Comparison of ENCODE assay signal across 15 cellular contexts in the genomic region with DNA sequence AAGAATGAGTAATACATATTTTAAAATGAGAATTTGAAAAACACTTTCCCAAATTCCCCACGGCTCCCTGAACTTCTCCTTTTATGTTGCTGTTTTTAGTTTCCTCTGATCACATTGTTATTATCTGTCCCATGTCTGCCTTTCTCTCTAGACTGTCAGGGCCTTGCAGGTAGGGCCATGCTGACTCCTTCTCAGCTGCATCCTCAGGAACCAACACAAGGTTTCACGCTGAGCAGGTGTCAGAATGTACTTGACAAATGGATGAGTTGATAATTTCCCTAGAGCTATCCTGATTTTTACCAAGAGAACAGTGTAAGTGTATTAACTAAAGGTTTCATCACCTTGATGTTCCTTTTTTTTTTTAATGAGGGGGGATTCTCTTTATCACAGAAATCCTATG.
DNase-seq lines count a peak whose midpoint lies in the region; ATAC-seq and TF ChIP-seq lines count a peak whose summit lies in the region.
"Had no signal": no experiment of that assay in that cellular context is flagged by ENCODE, and none has a peak within 500 bp of the region (broad histone marks: within the 10 kb centered on the region; RNA-seq: fewer than 3 reads in every experiment).

No MANE protein-coding gene starts in this region.

- H3F3A ChIP-seq in OCI-LY1 (ENCODE audit: insufficient read depth, low read length): no peaks in the 10 kb centered on the region

- peak overlapping the region; percentile 5 for H3K27ac Mint-ChIP-seq in CD8-positive, alpha-beta T cell

- no peak for DNase-seq in CD8-positive, alpha-beta T cell
- DNase-seq in hepatic stellate cell (ENCODE audit: low spot score) (no peak), GM19238 (ENCODE audit: insufficient read length, low spot score) (no peak)
- DNase-seq: activated CD4-positive, CD25-positive, alpha-beta regulatory T cell; heart right ventricle; NCI-H1105; NCI-H226; stimulated activated CD4-positive, alpha-beta T cell treated with anti-CD3 and anti-CD28 coated beads, Interleukin-15, amount 100 ng/mL, for 24 hours had no signal

- H3K9me2 ChIP-seq in OCI-LY1 (ENCODE audit: low read depth, low read length): no peaks in the 10 kb centered on the region

- H3K36me3 Mint-ChIP-seq in CD8-positive, alpha-beta T cell: peaks cover 36% of the 10 kb centered on the region

- peaks cover 27% of the 10 kb centered on the region for H3K79me2 ChIP-seq in OCI-LY1 (ENCODE audit: insufficient read depth, low read length)

- H3K27me3 Mint-ChIP-seq in CD8-positive, alpha-beta T cell (ENCODE audit: low read depth): no peaks in the 10 kb centered on the region

- no peak overlapping the region for H2AFZ ChIP-seq in OCI-LY1 (ENCODE audit: low read length)

- H3K4me1 ChIP-seq in BLaER1 treated with 17β-estradiol and CSF1 and Interleukin-3, amounts not matched to agents 10 nM and 100 nM: peaks cover 39 to 59% (median 50%) of the 10 kb centered on the region in 10 experiments
- H3K4me1 ChIP-seq in CD8-positive, alpha-beta T cell (ENCODE audit: insufficient read depth, low read length): peaks cover 21% of the 10 kb centered on the region
- H3K4me1 ChIP-seq in OCI-LY1 (ENCODE audit: insufficient read depth, low read length, severe bottlenecking) (peaks cover 53% of the 10 kb centered on the region), endocrine pancreas (ENCODE audit: control insufficient read depth, insufficient read depth, low read length) (peaks cover 52% of the 10 kb centered on the region)

- peaks cover 0 to 9% (median 0%) of the 10 kb centered on the region in 11 experiments; a peak in 1 of 22 replicates for H3K36me3 ChIP-seq in BLaER1 treated with 17β-estradiol and CSF1 and Interleukin-3, amounts not matched to agents 10 nM and 100 nM
- H3K36me3 ChIP-seq in CD8-positive, alpha-beta T cell (ENCODE audit: insufficient read depth, low read length): no peaks in the 10 kb centered on the region
- 0 out of 2 replicates have a peak, but pooled peaks cover 5% of the 10 kb centered on the region for H3K36me3 ChIP-seq in OCI-LY1 (ENCODE audit: insufficient read depth, low read length)
- no peaks in the 10 kb centered on the region for H3K36me3 ChIP-seq in endocrine pancreas (ENCODE audit: control insufficient read depth, insufficient read depth, low read length)
- H3K36me3 ChIP-seq: HAP-1 had no signal

- H3K4me3 ChIP-seq in BLaER1 treated with 17β-estradiol and CSF1 and Interleukin-3, amounts not matched to agents 10 nM and 100 nM: peak overlapping the region in 2 of 10 experiments; percentile 3 to 34; a peak in 2 of 20 replicates
- no peak overlapping the region for H3K4me3 ChIP-seq in CD8-positive, alpha-beta T cell (ENCODE audit: low read depth, low read length)
- peak overlapping the region; percentile 89 for H3K4me3 ChIP-seq in OCI-LY1 (ENCODE audit: low read depth, low read length, poor library complexity, severe bottlenecking)
- peak overlapping the region; percentile 23 for H3K4me3 ChIP-seq in endocrine pancreas (ENCODE audit: control insufficient read depth, insufficient read depth, low read length)
- H3K4me3 ChIP-seq: esophagus muscularis mucosa, HAP-1, heart right ventricle had no signal

- POLR2A ChIA-PET in CD8-positive, alpha-beta T cell (lab: Charles Lee): interaction anchor here (0.6 to 1.0 kb wide), 3 partner anchors 31 to 119 kb away, joined by 3 read pairs; no protein-coding TSS in a partner anchor

- no peaks in the 10 kb centered on the region for H3K27me3 ChIP-seq in BLaER1 treated with 17β-estradiol and CSF1 and Interleukin-3, amounts not matched to agents 10 nM and 100 nM
- H3K27me3 ChIP-seq in CD8-positive, alpha-beta T cell (ENCODE audit: insufficient read depth, low read length): no peaks in the 10 kb centered on the region
- H3K27me3 ChIP-seq in OCI-LY1 (ENCODE audit: insufficient read depth, low read length): no peaks in the 10 kb centered on the region
- H3K27me3 ChIP-seq in endocrine pancreas (ENCODE audit: control insufficient read depth, insufficient read depth, low read length): no peaks in the 10 kb centered on the region
- H3K27me3 ChIP-seq: esophagus muscularis mucosa, heart right ventricle had no signal

- H3K4me2 ChIP-seq in BLaER1 treated with 17β-estradiol and CSF1 and Interleukin-3, amounts not matched to agents 10 nM and 100 nM: peak overlapping the region; percentile 46 to 96 (median 78)
- peak overlapping the region; percentile 95 for H3K4me2 ChIP-seq in OCI-LY1 (ENCODE audit: low read length)

- H3K4me1 Mint-ChIP-seq in CD8-positive, alpha-beta T cell (ENCODE audit: low read depth): peaks cover 61% of the 10 kb centered on the region

- H4K20me1 ChIP-seq in BLaER1 treated with 17β-estradiol and CSF1 and Interleukin-3, amounts not matched to agents 10 nM and 100 nM: peaks cover 0 to 7% (median 0%) of the 10 kb centered on the region in 11 experiments; a peak in 1 of 22 replicates
- H4K20me1 ChIP-seq in OCI-LY1 (ENCODE audit: insufficient read depth, low read length): no peaks in the 10 kb centered on the region

- H3K4me3 Mint-ChIP-seq in CD8-positive, alpha-beta T cell: peak overlapping the region; percentile 57

- peak overlapping the region in 4 of 11 experiments; percentile 17 to 67 (median 50); a peak in 6 of 22 replicates for H3K9ac ChIP-seq in BLaER1 treated with 17β-estradiol and CSF1 and Interleukin-3, amounts not matched to agents 10 nM and 100 nM
- H3K9ac ChIP-seq in OCI-LY1 (ENCODE audit: low read length) (peak overlapping the region; percentile 89), endocrine pancreas (ENCODE audit: control insufficient read depth, insufficient read depth, low read length) (no peak overlapping the region)

- peak overlapping the region in 7 of 11 experiments; percentile 10 to 78 (median 40); a peak in 9 of 22 replicates for H3K27ac ChIP-seq in BLaER1 treated with 17β-estradiol and CSF1 and Interleukin-3, amounts not matched to agents 10 nM and 100 nM
- H3K27ac ChIP-seq in CD8-positive, alpha-beta T cell (ENCODE audit: low read depth, low read length): no peak overlapping the region
- H3K27ac ChIP-seq in OCI-LY1 (ENCODE audit: low read depth, low read length, poor library complexity, severe bottlenecking): peak overlapping the region; percentile 94

- no peak for TF ChIP-seq CTCF in CD8-positive, alpha-beta T cell (IDR thresholded peaks at IDR 0.05)
- TF ChIP-seq CTCF in OCI-LY1 (IDR thresholded peaks at IDR 0.05; ENCODE audit: low read length): no peak

- CTCF ChIA-PET in CD8-positive, alpha-beta T cell (lab: Charles Lee): interaction anchor here (0.6 to 3.7 kb wide), 7 partner anchors 9 to 58 kb away, joined by 3 to 25 read pairs (median 5); no protein-coding TSS in a partner anchor

- H3K9me3 ChIP-seq in BLaER1 treated with 17β-estradiol and CSF1 and Interleukin-3, amounts not matched to agents 10 nM and 100 nM (replicated peaks in 1 of 11): no peaks in the 10 kb centered on the region
- no peaks in the 10 kb centered on the region for H3K9me3 ChIP-seq in CD8-positive, alpha-beta T cell (ENCODE audit: low read length)
- H3K9me3 ChIP-seq in OCI-LY1 (ENCODE audit: low read length) (no peaks in the 10 kb centered on the region), endocrine pancreas (ENCODE audit: control insufficient read depth, low read length) (no peaks in the 10 kb centered on the region)
- H3K9me3 ChIP-seq: esophagus muscularis mucosa, HAP-1, heart right ventricle had no signal

- intact Hi-C loops in CD8-positive, alpha-beta T cell (cut with DNase I, micrococcal nuclease): no loop called here

- ATAC-seq in CD8-positive, alpha-beta T cell: no peak
- no peak for ATAC-seq in GM19463 (IDR thresholded peaks at IDR 0.05; ENCODE audit: unreplicated experiment)
- ATAC-seq: heart right ventricle, Panc1 had no signal

- no peaks in the 10 kb centered on the region for H3K9me3 Mint-ChIP-seq in CD8-positive, alpha-beta T cell
